In the genomic region with DNA sequence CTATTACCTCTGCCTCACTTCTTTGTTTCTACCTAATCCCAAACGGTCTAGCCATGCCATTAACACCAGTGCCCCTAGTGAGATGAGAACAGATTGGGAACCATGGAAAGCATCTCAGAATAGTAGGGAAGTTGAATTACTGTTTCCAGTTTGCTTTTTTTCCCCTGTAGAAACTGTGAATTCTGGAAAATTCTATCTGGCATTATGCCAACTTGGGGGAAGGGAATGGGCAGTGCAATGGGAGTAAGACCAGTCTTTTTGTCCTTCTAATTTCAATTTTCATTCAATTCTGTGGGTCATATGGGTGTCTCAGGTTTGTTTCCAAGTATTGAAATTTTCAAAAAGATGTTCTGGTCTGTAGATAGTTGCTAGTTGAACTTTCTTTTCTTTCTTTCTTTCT, we compare ENCODE assay signal across 28 cellular contexts.
"Had no signal": no experiment of that assay in that cellular context is flagged by ENCODE, and none has a peak within 500 bp of the region (broad histone marks: within the 10 kb centered on the region; RNA-seq: fewer than 3 reads in every experiment).

No MANE protein-coding gene starts in this region.

- H3K9me3 ChIP-seq: testis, thyroid gland, upper lobe of right lung, vagina had no signal

- H3K27ac ChIP-seq: stomach, suprapubic skin, testis, thoracic aorta, thyroid gland, tibial artery, tibial nerve, transverse colon, upper lobe of left lung, upper lobe of right lung, uterus, vagina had no signal

- H3K36me3 Mint-ChIP-seq: stimulated activated effector memory CD8-positive, alpha-beta T cell treated with anti-CD3 and anti-CD28 coated beads, Interleukin-12 subunit alpha, Interleukin-12 subunit beta, amount 100 ng/mL, for 72 hours; stimulated activated memory B cell treated with anti-CD40 and anti-IgM and Interleukin-4, amounts not matched to agents 10 μg/mL and 1 μg/mL and 100 μg/mL, for 72 hours; stimulated activated naive B cell treated with anti-CD40 and anti-IgM and Interleukin-4, amounts not matched to agents 10 μg/mL and 1 μg/mL and 100 μg/mL, for 72 hours; type B pancreatic cell had no signal

- H3K27me3 ChIP-seq: stomach, suprapubic skin, testis, thyroid gland, tibial artery, tibial nerve, transverse colon, upper lobe of left lung, upper lobe of right lung, uterus, vagina had no signal

- H3K4me1 ChIP-seq: stomach, suprapubic skin, testis, thyroid gland, tibial nerve, transverse colon, upper lobe of left lung, upper lobe of right lung, uterus, vagina had no signal

- H3K4me3 Mint-ChIP-seq: stimulated activated effector memory CD8-positive, alpha-beta T cell treated with anti-CD3 and anti-CD28 coated beads, Interleukin-12 subunit alpha, Interleukin-12 subunit beta, amount 100 ng/mL, for 72 hours; stimulated activated memory B cell treated with anti-CD40 and anti-IgM and Interleukin-4, amounts not matched to agents 10 μg/mL and 1 μg/mL and 100 μg/mL, for 72 hours; stimulated activated naive B cell treated with anti-CD40 and anti-IgM and Interleukin-4, amounts not matched to agents 10 μg/mL and 1 μg/mL and 100 μg/mL, for 72 hours; stimulated activated naive CD8-positive, alpha-beta T cell treated with anti-CD3 and anti-CD28 coated beads, Interleukin-15, amount 100 ng/mL, for 72 hours; stimulated activated naive CD8-positive, alpha-beta T cell treated with anti-CD3 and anti-CD28 coated beads, Interleukin-15, Interleukin-2, amounts not matched to agents 100 ng/mL and 50 ng/mL, for 24 hours; type B pancreatic cell had no signal

- H3K4me1 Mint-ChIP-seq: stimulated activated effector memory CD8-positive, alpha-beta T cell treated with anti-CD3 and anti-CD28 coated beads, Interleukin-12 subunit alpha, Interleukin-12 subunit beta, amount 100 ng/mL, for 72 hours; stimulated activated memory B cell treated with anti-CD40 and anti-IgM and Interleukin-4, amounts not matched to agents 10 μg/mL and 1 μg/mL and 100 μg/mL, for 72 hours; stimulated activated naive B cell treated with anti-CD40 and anti-IgM and Interleukin-4, amounts not matched to agents 10 μg/mL and 1 μg/mL and 100 μg/mL, for 72 hours; stimulated activated naive CD8-positive, alpha-beta T cell treated with anti-CD3 and anti-CD28 coated beads, Interleukin-15, amount 100 ng/mL, for 72 hours had no signal

- H3K4me3 ChIP-seq: stomach, suprapubic skin, testis, thoracic aorta, thyroid gland, tibial artery, tibial nerve, transverse colon, upper lobe of left lung, upper lobe of right lung, uterus, vagina had no signal

- DNase-seq: stimulated activated CD4-positive, alpha-beta T cell treated with anti-CD3 and anti-CD28 coated beads, Interleukin-2, amount 100 ng/mL, for 48 hours; stimulated activated CD4-positive, alpha-beta T cell treated with anti-CD3 and anti-CD28 coated beads, Interleukin-4, amount 100 ng/mL, for 1 hour; stimulated activated CD4-positive, alpha-beta T cell treated with anti-CD3 and anti-CD28 coated beads, Interleukin-4, amount 100 ng/mL, for 4 hours; stimulated activated CD8-positive, alpha-beta memory T cell treated with anti-CD3 and anti-CD28 coated beads, Interleukin-4, amount 100 ng/mL, for 48 hours; stimulated activated naive B cell treated with anti-CD40 and anti-IgM and Interleukin-4, amounts not matched to agents 10 μg/mL and 1 μg/mL and 100 μg/mL, for 72 hours; stimulated activated naive CD4-positive, alpha-beta T cell; stimulated activated naive CD4-positive, alpha-beta T cell treated with Interleukin-2 at 50 U/mL for 16 hours; stimulated activated naive CD8-positive, alpha-beta T cell treated with anti-CD3 and anti-CD28 coated beads, Interleukin-15, amount 100 ng/mL, for 72 hours; stimulated activated naive CD8-positive, alpha-beta T cell treated with anti-CD3 and anti-CD28 coated beads, Interleukin-15, Interleukin-2, amounts not matched to agents 100 U/mL and 50 U/mL, for 24 hours; stomach; substantia nigra; testis; thyroid gland; tibial artery; transverse colon; trophoblast cell; upper lobe of left lung; upper lobe of right lung; uterus had no signal

- H3K27me3 Mint-ChIP-seq: stimulated activated memory B cell treated with anti-CD40 and anti-IgM and Interleukin-4, amounts not matched to agents 10 μg/mL and 1 μg/mL and 100 μg/mL, for 72 hours; stimulated activated naive B cell treated with anti-CD40 and anti-IgM and Interleukin-4, amounts not matched to agents 10 μg/mL and 1 μg/mL and 100 μg/mL, for 72 hours; stimulated activated naive CD8-positive, alpha-beta T cell treated with anti-CD3 and anti-CD28 coated beads, Interleukin-15, amount 100 ng/mL, for 72 hours; stimulated activated naive CD8-positive, alpha-beta T cell treated with anti-CD3 and anti-CD28 coated beads, Interleukin-15, Interleukin-2, amounts not matched to agents 100 ng/mL and 50 ng/mL, for 24 hours; type B pancreatic cell had no signal

- ATAC-seq: stimulated activated effector memory CD8-positive, alpha-beta T cell treated with anti-CD3 and anti-CD28 coated beads, Interleukin-12 subunit alpha, Interleukin-12 subunit beta, amount 100 ng/mL, for 72 hours; stimulated activated memory B cell treated with anti-CD40 and anti-IgM and Interleukin-4, amounts not matched to agents 10 μg/mL and 1 μg/mL and 100 μg/mL, for 72 hours; stimulated activated naive B cell treated with anti-CD40 and anti-IgM and Interleukin-4, amounts not matched to agents 10 μg/mL and 1 μg/mL and 100 μg/mL, for 72 hours; stimulated activated naive CD8-positive, alpha-beta T cell treated with anti-CD3 and anti-CD28 coated beads, Interleukin-15, amount 100 ng/mL, for 72 hours; stimulated activated naive CD8-positive, alpha-beta T cell treated with anti-CD3 and anti-CD28 coated beads, Interleukin-15, Interleukin-2, amounts not matched to agents 100 U/mL and 50 U/mL, for 24 hours; upper lobe of right lung had no signal

- H3K9me3 Mint-ChIP-seq: type B pancreatic cell had no signal

- H3K36me3 ChIP-seq: stomach, suprapubic skin, thoracic aorta, thyroid gland, tibial artery, tibial nerve, transverse colon, upper lobe of left lung, upper lobe of right lung, uterus, vagina had no signal

- H3K27ac Mint-ChIP-seq: stimulated activated effector memory CD8-positive, alpha-beta T cell treated with anti-CD3 and anti-CD28 coated beads, Interleukin-12 subunit alpha, Interleukin-12 subunit beta, amount 100 ng/mL, for 72 hours; stimulated activated memory B cell treated with anti-CD40 and anti-IgM and Interleukin-4, amounts not matched to agents 10 μg/mL and 1 μg/mL and 100 μg/mL, for 72 hours; stimulated activated naive B cell treated with anti-CD40 and anti-IgM and Interleukin-4, amounts not matched to agents 10 μg/mL and 1 μg/mL and 100 μg/mL, for 72 hours; stimulated activated naive CD8-positive, alpha-beta T cell treated with anti-CD3 and anti-CD28 coated beads, Interleukin-15, amount 100 ng/mL, for 72 hours; stimulated activated naive CD8-positive, alpha-beta T cell treated with anti-CD3 and anti-CD28 coated beads, Interleukin-15, Interleukin-2, amounts not matched to agents 100 ng/mL and 50 ng/mL, for 24 hours; type B pancreatic cell had no signal

- FAIRE-seq: urothelium cell line had no signal
